In genomic region chr17:39730095-39730921, GRCh38 we compare ENCODE assay signal across 1 cellular context.
TF ChIP-seq lines count a peak whose summit lies in the region.

Gene MIEN1 (minus strand): TSS chr17:39730532. CDS start chr17:39730495, 37 bp downstream.

TF ChIP-seq in K562, 482 proteins besides CTCF, POLR2A, EP300 and RAD21 (continued from another document):
- TF ChIP-seq POLR2AphosphoS5 (IDR thresholded peaks at IDR 0.05; ENCODE audit: control insufficient read depth, insufficient read depth, low read depth, low read length) (peak; percentile 79), SOX6 (IDR thresholded peaks at IDR 0.05) (peak; percentile 49; the same call in 1 of the 2 replicates), XRCC3 (IDR thresholded peaks at IDR 0.05) (no peak), ZFP1 (CRISPR knock-in tag; IDR thresholded peaks at IDR 0.05) (no peak), GABPB2 (CRISPR knock-in tag; conservative IDR thresholded peaks at IDR 0.05) (no peak), EWSR1 (IDR thresholded peaks at IDR 0.05; ENCODE audit: borderline replicate concordance, low read depth, partially characterized antibody) (no peak), DNMT1 (IDR thresholded peaks at IDR 0.05) (no peak), SRSF3 (IDR thresholded peaks at IDR 0.05; ENCODE audit: insufficient read depth, low read length) (no peak), EGR1 (conservative IDR thresholded peaks at IDR 0.05) (0 out of 2 replicates have a peak, but pooled peaks have one; percentile 41), RBBP5 (IDR thresholded peaks at IDR 0.05; ENCODE audit: borderline replicate concordance, insufficient read depth, low read length, poor library complexity, severe bottlenecking) (peak; percentile 90), KDM5B (IDR thresholded peaks at IDR 0.05; ENCODE audit: insufficient replicate concordance, low read depth, low read length) (peak; percentile 34), RBM15 (IDR thresholded peaks at IDR 0.05; ENCODE audit: insufficient read depth, low read length) (no peak), GMEB1 (CRISPR knock-in tag; IDR thresholded peaks at IDR 0.05) (peak; percentile 37; the same call in 1 of the 2 replicates), ZNF696 (CRISPR knock-in tag; conservative IDR thresholded peaks at IDR 0.05) (no peak), PML (IDR thresholded peaks at IDR 0.05; ENCODE audit: low read length) (peak; percentile 27; the same call in 1 of the 2 replicates), RCOR1 (IDR thresholded peaks at IDR 0.05; ENCODE audit: borderline replicate concordance in 1 of 2, low read depth in 2 of 2, low read length in 2 of 2) (peak in 1 of 2 experiments; percentile 18; a peak in 1 of 4 replicates), CLOCK (CRISPR knock-in tag; IDR thresholded peaks at IDR 0.05; ENCODE audit: borderline replicate concordance) (no peak), GABPB1 (CRISPR knock-in tag; IDR thresholded peaks at IDR 0.05) (peak; percentile 76), IRF9 (tag; IDR thresholded peaks at IDR 0.05) (no peak), RAD51 (IDR thresholded peaks at IDR 0.05; ENCODE audit: borderline replicate concordance, low read depth) (peak; percentile 96), PTTG1 (tag; IDR thresholded peaks at IDR 0.05; ENCODE audit: low read depth) (no peak), BRF1 (IDR thresholded peaks at IDR 0.05; ENCODE audit: borderline replicate concordance, extremely low read depth, insufficient read length) (no peak), SUPT5H (IDR thresholded peaks at IDR 0.05) (peak; percentile 84), GATAD2B (IDR thresholded peaks at IDR 0.05; ENCODE audit: borderline replicate concordance) (peak; percentile 75)
